ENCODE assay signal across 9 cellular contexts in the genomic region with DNA sequence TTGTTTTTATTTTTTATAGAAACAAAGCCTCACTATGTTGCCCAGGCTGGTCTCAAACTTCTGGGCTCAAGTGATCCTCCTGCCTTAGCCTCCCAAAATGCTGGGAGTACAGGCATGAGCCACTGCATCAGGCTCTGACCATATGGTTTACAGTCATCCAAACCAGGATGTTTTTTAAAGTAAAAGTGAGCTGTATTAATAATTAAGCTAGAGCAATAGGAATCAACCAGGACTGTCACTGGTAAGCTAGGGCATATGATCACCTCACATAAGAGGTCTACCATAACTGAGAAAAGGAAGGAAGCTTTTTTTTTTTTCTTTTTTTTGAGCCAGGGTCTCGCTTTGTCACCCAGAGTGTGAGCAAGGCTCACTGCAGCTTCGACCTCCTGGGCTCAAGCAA.
"Had no signal": no experiment of that assay in that cellular context is flagged by ENCODE, and none has a peak within 500 bp of the region (broad histone marks: within the 10 kb centered on the region; RNA-seq: fewer than 3 reads in every experiment).

No MANE protein-coding gene starts in this region.

- H3K27ac ChIP-seq: HL-60 had no signal

- H3K36me3 ChIP-seq: HAP-1 had no signal

- H3K27ac Mint-ChIP-seq: HFFc6 had no signal

- DNase-seq: GOT3, H7, HFFc6, IMR-90, KG1 had no signal

- H3K4me3 Mint-ChIP-seq: HFFc6 had no signal

- H3K4me3 ChIP-seq: HAP-1, K562 had no signal

- H3K9me3 Mint-ChIP-seq: HFFc6 had no signal

- H3K9me3 ChIP-seq: HAP-1 had no signal

- FAIRE-seq: K562 had no signal

- ATAC-seq: HCT116, K562 had no signal
